Comparison of ENCODE assay signal across 15 cellular contexts in genomic region chr7:127995157-127995865, GRCh38. TPM values are rescaled to one million over a fixed set of nuclear protein-coding genes. Genes with fewer than 3 reads are reported as not detected.
DNase-seq lines count a peak whose midpoint lies in the region; ATAC-seq and TF ChIP-seq lines count a peak whose summit lies in the region.
"Had no signal": no experiment of that assay in that cellular context is flagged by ENCODE, and none has a peak within 500 bp of the region (broad histone marks: within the 10 kb centered on the region; RNA-seq: fewer than 3 reads in every experiment).

No MANE protein-coding gene starts in this region.

- no peaks in the 10 kb centered on the region for H3K27me3 Mint-ChIP-seq in brain
- H3K27me3 Mint-ChIP-seq: activated naive CD4-positive, alpha-beta T cell treated with anti-CD3 and anti-CD28 coated beads, Interleukin-2, amount 50 U/mL, for 24 hours; B cell had no signal

- H3K4me3 ChIP-seq in left ventricle myocardium inferior (no peak overlapping the region), psoas muscle (no peak overlapping the region)
- H3K4me3 ChIP-seq: stomach had no signal

- H3K36me3 ChIP-seq in left ventricle myocardium inferior: peaks cover 15% of the 10 kb centered on the region
- H3K36me3 ChIP-seq in psoas muscle (ENCODE audit: insufficient read depth in 1 of 2, low read depth in 1 of 2): peaks cover 2 to 11% of the 10 kb centered on the region in 2 donors

- H3K36me3 Mint-ChIP-seq in brain: peaks cover 37% of the 10 kb centered on the region

- peaks cover 37% of the 10 kb centered on the region for H3K4me1 Mint-ChIP-seq in brain
- H3K4me1 Mint-ChIP-seq: activated naive CD4-positive, alpha-beta T cell treated with anti-CD3 and anti-CD28 coated beads, Interleukin-2, amount 50 U/mL, for 24 hours had no signal

- peak; percentile 69 for DNase-seq in AG20443 (ENCODE audit: low spot score)
- DNase-seq in left ventricle myocardium inferior: no peak
- no peak for DNase-seq in psoas muscle
- no peak for DNase-seq in mesenteric fat pad (ENCODE audit: low spot score)
- DNase-seq in GM13977 (ENCODE audit: low spot score): no peak
- DNase-seq in NCI-H146 (lab: John Stamatoyannopoulos, UW): no peak
- DNase-seq: activated CD4-positive, alpha-beta T cell treated with anti-CD3 and anti-CD28 coated beads, Interleukin-2, amount 50 U/mL, for 4 hours; foreskin keratinocyte; GF-D8; stomach had no signal

- peak overlapping the region; percentile 86 for H3K27ac ChIP-seq in left ventricle myocardium inferior (replicated peaks)
- H3K27ac ChIP-seq in psoas muscle: peak overlapping the region; percentile 71
- H3K27ac ChIP-seq: foreskin keratinocyte had no signal

- WGBS in psoas muscle, 3 donors: 16 to 20% (median 18%) methylated on average over 3 of the region's 3 CpGs

- TF ChIP-seq CTCF in brain (conservative IDR thresholded peaks at IDR 0.05): no peak
- TF ChIP-seq CTCF in left ventricle myocardium inferior (IDR thresholded peaks at IDR 0.05; ENCODE audit: borderline replicate concordance): no peak
- no peak for TF ChIP-seq CTCF in psoas muscle (IDR thresholded peaks at IDR 0.05)
- no peak for TF ChIP-seq CTCF in GM13977 (IDR thresholded peaks at IDR 0.05; ENCODE audit: extremely low read depth, insufficient read depth, missing control alignments)

- H3K4me3 Mint-ChIP-seq in brain: no peak overlapping the region
- H3K4me3 Mint-ChIP-seq: activated naive CD4-positive, alpha-beta T cell treated with anti-CD3 and anti-CD28 coated beads, Interleukin-2, amount 50 U/mL, for 24 hours; B cell had no signal

- in situ Hi-C loops in GM13977 (cut with MboI; ENCODE audit: low pct_unique_long_range_greater_than_20kb, low sequenced_read_pairs, unreplicated experiment): no loop called here

- ATAC-seq in psoas muscle: peak; percentile 76 to 87 (median 83)
- no peak for ATAC-seq in HG03139 (IDR thresholded peaks at IDR 0.05; ENCODE audit: unreplicated experiment)
- ATAC-seq: foreskin keratinocyte, HCT116 had no signal

- peak overlapping the region in 4 of 5 experiments; percentile 1 to 83 (median 74) for H3K27ac Mint-ChIP-seq in brain
- H3K27ac Mint-ChIP-seq: activated naive CD4-positive, alpha-beta T cell treated with anti-CD3 and anti-CD28 coated beads, Interleukin-2, amount 50 U/mL, for 24 hours; B cell had no signal

- no peaks in the 10 kb centered on the region for H3K27me3 ChIP-seq in left ventricle myocardium inferior (ENCODE audit: low read depth)
- H3K27me3 ChIP-seq in psoas muscle (ENCODE audit: insufficient read depth in 3 of 3, low read length in 2 of 3): no peaks in the 10 kb centered on the region
- H3K27me3 ChIP-seq: foreskin keratinocyte, stomach had no signal

- H3K9me3 ChIP-seq in left ventricle myocardium inferior (replicated peaks) (no peaks in the 10 kb centered on the region), psoas muscle (no peaks in the 10 kb centered on the region)
- H3K9me3 ChIP-seq: stomach had no signal

- no peaks in the 10 kb centered on the region for H3K9me3 Mint-ChIP-seq in brain
- H3K9me3 Mint-ChIP-seq: activated naive CD4-positive, alpha-beta T cell treated with anti-CD3 and anti-CD28 coated beads, Interleukin-2, amount 50 U/mL, for 24 hours had no signal

- H3K4me1 ChIP-seq in left ventricle myocardium inferior: peaks cover 76% of the 10 kb centered on the region
- peaks cover 18% of the 10 kb centered on the region for H3K4me1 ChIP-seq in psoas muscle
- H3K4me1 ChIP-seq: foreskin keratinocyte had no signal

- intact Hi-C loops in left ventricle myocardium inferior (cut with micrococcal nuclease) (no loop called here), psoas muscle (cut with DNase I) (no loop called here)

RNA-seq across cellular contexts. Expression of gene LRRC4, which starts 35.9 kb away (rescaled TPM):
- polyA plus RNA-seq in brain (ENCODE audit: insufficient read depth, low read depth, low replicate concordance) (7.8 TPM), psoas muscle (1 to 10 TPM in 1 of 3 donors, under 1 TPM in 2; 0.39 to 1.2 (median 0.61) TPM)
- total RNA-seq in left ventricle myocardium inferior (4.4 TPM), psoas muscle (1 to 10 TPM; 2.7 to 5.0 (median 3.1) TPM), mesenteric fat pad (6.5 TPM)
